In genomic region chr4:101326586-101326985, GRCh38 we compare ENCODE assay signal across 17 cellular contexts. TPM values are rescaled to one million over a fixed set of nuclear protein-coding genes. Genes with fewer than 3 reads are reported as not detected.
A peak's percentile ranks its signal among the peaks of the same experiment; 100 is the strongest.
DNase-seq lines count a peak whose midpoint lies in the region; ATAC-seq, FAIRE-seq and TF ChIP-seq lines count a peak whose summit lies in the region.
"Had no signal": no experiment of that assay in that cellular context is flagged by ENCODE, and none has a peak within 500 bp of the region (broad histone marks: within the 10 kb centered on the region; RNA-seq: fewer than 3 reads in every experiment).

No MANE protein-coding gene starts in this region.

- peak overlapping the region in 2 of 8 donors; percentile 52 to 60 for H3K4me3 Mint-ChIP-seq in CD4-positive, alpha-beta memory T cell
- no peak overlapping the region for H3K4me3 Mint-ChIP-seq in astrocyte (ENCODE audit: unreplicated experiment)
- peak overlapping the region; percentile 16 for H3K4me3 Mint-ChIP-seq in natural killer cell treated with Interleukin-12 subunit alpha and Interleukin-12 subunit beta and Interleukin-15 and Interleukin-18, amount 100 ng/mL, for 72 hours
- no peak overlapping the region for H3K4me3 Mint-ChIP-seq in chondrocyte (ENCODE audit: unreplicated experiment)

- peaks cover 40 to 92% (median 72%) of the 10 kb centered on the region in 4 donors for H3K4me1 Mint-ChIP-seq in CD4-positive, alpha-beta memory T cell
- H3K4me1 Mint-ChIP-seq in astrocyte (ENCODE audit: low read depth, unreplicated experiment) (peaks cover 14% of the 10 kb centered on the region), chondrocyte (ENCODE audit: low read depth) (peaks cover 24% of the 10 kb centered on the region)
- peaks cover 53 to 65% of the 10 kb centered on the region in 2 donors for H3K4me1 Mint-ChIP-seq in natural killer cell treated with Interleukin-12 subunit alpha and Interleukin-12 subunit beta and Interleukin-15 and Interleukin-18, amount 100 ng/mL, for 72 hours (ENCODE audit: low read depth in 2 of 2)

- peaks cover 87% of the 10 kb centered on the region for H4K20me1 ChIP-seq in astrocyte (ENCODE audit: insufficient read depth, low read length)

- no peak overlapping the region for H3K4me3 ChIP-seq in CD4-positive, alpha-beta memory T cell (ENCODE audit: low read length in 2 of 2)
- H3K4me3 ChIP-seq in HEK293 (ENCODE audit: low read depth, low read length) = no peak overlapping the region
- H3K4me3 ChIP-seq in astrocyte (ENCODE audit: insufficient read depth, low read depth, low read length) = no peak overlapping the region
- H3K4me3 ChIP-seq: Peyer's patch had no signal

- no peak for FAIRE-seq in astrocyte (lab: Jason Lieb, UNC)
- FAIRE-seq: HTR-8/SVneo had no signal

- H3K9me3 Mint-ChIP-seq in CD4-positive, alpha-beta memory T cell = no peaks in the 10 kb centered on the region
- no peaks in the 10 kb centered on the region for H3K9me3 Mint-ChIP-seq in astrocyte (ENCODE audit: unreplicated experiment)
- H3K9me3 Mint-ChIP-seq in natural killer cell treated with Interleukin-12 subunit alpha and Interleukin-12 subunit beta and Interleukin-15 and Interleukin-18, amount 100 ng/mL, for 72 hours = peaks cover 3% of the 10 kb centered on the region
- H3K9me3 Mint-ChIP-seq in chondrocyte (ENCODE audit: low read depth) = no peaks in the 10 kb centered on the region

- H3K27ac ChIP-seq in CD4-positive, alpha-beta memory T cell (ENCODE audit: low read depth, low read length) = peak overlapping the region; percentile 42
- H3K27ac ChIP-seq in HEK293 (ENCODE audit: extremely low read depth, low read depth, low read length) (no peak overlapping the region), astrocyte (ENCODE audit: low read depth, low read length) (no peak overlapping the region)
- H3K27ac ChIP-seq: Peyer's patch had no signal

- no peak overlapping the region for H3K9ac ChIP-seq in astrocyte (ENCODE audit: low read length)

- POLR2A ChIA-PET in CD4-positive, alpha-beta memory T cell (lab: Charles Lee; ENCODE audit: partially characterized antibody) = interaction anchor here (2.6 to 4.7 kb wide), 2 partner anchors 21 to 306 kb away, joined by 11 to 53 read pairs; partner anchors contain the start of gene PPP3CA
- POLR2A ChIA-PET in HEK293 (lab: Yijun Ruan, JAX) = no interaction called here

- no peaks in the 10 kb centered on the region for H3K36me3 Mint-ChIP-seq in CD4-positive, alpha-beta memory T cell
- no peaks in the 10 kb centered on the region for H3K36me3 Mint-ChIP-seq in astrocyte (ENCODE audit: low read depth, unreplicated experiment)
- no peaks in the 10 kb centered on the region for H3K36me3 Mint-ChIP-seq in natural killer cell treated with Interleukin-12 subunit alpha and Interleukin-12 subunit beta and Interleukin-15 and Interleukin-18, amount 100 ng/mL, for 72 hours
- no peaks in the 10 kb centered on the region for H3K36me3 Mint-ChIP-seq in chondrocyte (ENCODE audit: low read depth)

- H2AFZ ChIP-seq in astrocyte (ENCODE audit: low read depth, low read length) = no peak overlapping the region

- CTCF ChIA-PET in CD4-positive, alpha-beta memory T cell (lab: Charles Lee; ENCODE audit: partially characterized antibody) = interaction anchor here (0.6 to 2.1 kb wide), 3 partner anchors 13 to 22 kb away, joined by 3 to 5 read pairs (median 4); no protein-coding TSS in a partner anchor
- CTCF ChIA-PET in HEK293 (lab: Yijun Ruan, JAX) = interaction anchor here (0.8 kb wide), 1 partner anchor 157 kb away, joined by 3 read pairs; no protein-coding TSS in a partner anchor

- no peak for DNase-seq in CD4-positive, alpha-beta memory T cell
- DNase-seq in astrocyte (ENCODE audit: low read depth) (no peak), chondrocyte (ENCODE audit: low spot score) (no peak), sciatic nerve (ENCODE audit: low spot score) (no peak), NCI-H226 (no peak)
- DNase-seq in natural killer cell treated with Interleukin-12 subunit alpha and Interleukin-12 subunit beta and Interleukin-15 and Interleukin-18, amount 100 ng/mL, for 72 hours (ENCODE audit: low spot score) = no peak
- DNase-seq: EL, KBM-7, NCI-H1048, NCI-H446, NCI-H748 treated with DMSO at 0.1 percent for 48 hours, Peyer's patch, Right ventricle myocardium superior had no signal

- H3K27me3 Mint-ChIP-seq in CD4-positive, alpha-beta memory T cell = no peaks in the 10 kb centered on the region
- no peaks in the 10 kb centered on the region for H3K27me3 Mint-ChIP-seq in astrocyte (ENCODE audit: low read depth, unreplicated experiment)
- H3K27me3 Mint-ChIP-seq in natural killer cell treated with Interleukin-12 subunit alpha and Interleukin-12 subunit beta and Interleukin-15 and Interleukin-18, amount 100 ng/mL, for 72 hours = no peaks in the 10 kb centered on the region
- H3K27me3 Mint-ChIP-seq in chondrocyte (ENCODE audit: low read depth) = no peaks in the 10 kb centered on the region

- peak overlapping the region in 5 of 7 donors; percentile 46 to 84 (median 72) for H3K27ac Mint-ChIP-seq in CD4-positive, alpha-beta memory T cell
- peak overlapping the region; percentile 1 for H3K27ac Mint-ChIP-seq in astrocyte (ENCODE audit: unreplicated experiment)
- H3K27ac Mint-ChIP-seq in natural killer cell treated with Interleukin-12 subunit alpha and Interleukin-12 subunit beta and Interleukin-15 and Interleukin-18, amount 100 ng/mL, for 72 hours = peak overlapping the region; percentile 11 to 84
- no peak overlapping the region for H3K27ac Mint-ChIP-seq in chondrocyte (ENCODE audit: unreplicated experiment)

- peaks cover 99% of the 10 kb centered on the region for H3K79me2 ChIP-seq in astrocyte (ENCODE audit: insufficient read depth, low read length)

- TF ChIP-seq CTCF in HEK293 (tag by site-specific recombination; IDR thresholded peaks at IDR 0.05) (no peak), astrocyte (IDR thresholded peaks at IDR 0.05; ENCODE audit: insufficient read depth, low read depth, low read length) (no peak), chondrocyte (IDR thresholded peaks at IDR 0.05) (no peak)

- H3K4me1 ChIP-seq in CD4-positive, alpha-beta memory T cell (ENCODE audit: insufficient read depth, low read length) = peaks cover 50% of the 10 kb centered on the region
- H3K4me1 ChIP-seq in HEK293 (ENCODE audit: control insufficient read depth, insufficient read depth, low read length) = no peaks in the 10 kb centered on the region; the same call in 1 of the 2 replicates
- H3K4me1 ChIP-seq in astrocyte (ENCODE audit: insufficient read depth, low read length) = no peaks in the 10 kb centered on the region

- no peak overlapping the region for H3K4me2 ChIP-seq in astrocyte (ENCODE audit: low read length)

- intact Hi-C loops in CD4-positive, alpha-beta memory T cell (cut with micrococcal nuclease) = loop anchor here (5.0 kb wide), 2 partner anchors 39 to 304 kb away; no protein-coding TSS in a partner anchor
- intact Hi-C loops in sciatic nerve (cut with DNase I) = no loop called here

- no peaks in the 10 kb centered on the region for H3K27me3 ChIP-seq in CD4-positive, alpha-beta memory T cell (ENCODE audit: insufficient read depth, low read length)
- H3K27me3 ChIP-seq in astrocyte (ENCODE audit: insufficient read depth, low read length) = no peaks in the 10 kb centered on the region
- H3K27me3 ChIP-seq: Peyer's patch had no signal

- H3K36me3 ChIP-seq in CD4-positive, alpha-beta memory T cell (ENCODE audit: insufficient read depth, low read length) = no peaks in the 10 kb centered on the region
- H3K36me3 ChIP-seq in HEK293 (ENCODE audit: control insufficient read depth in 2 of 2, insufficient read depth in 1 of 2, low read length in 2 of 2) = no peaks in the 10 kb centered on the region
- H3K36me3 ChIP-seq in astrocyte (ENCODE audit: insufficient read depth, low read length) = no peaks in the 10 kb centered on the region
- H3K36me3 ChIP-seq: Peyer's patch had no signal

- no peak for ATAC-seq in natural killer cell treated with Interleukin-12 subunit alpha and Interleukin-12 subunit beta and Interleukin-15 and Interleukin-18, amount 100 ng/mL, for 72 hours
- ATAC-seq in sciatic nerve = no peak
- ATAC-seq: HCT116, SK-N-SH treated with all-trans-retinoic acid at 6 μM for 48 hours had no signal

- no peaks in the 10 kb centered on the region for H3K9me3 ChIP-seq in CD4-positive, alpha-beta memory T cell (ENCODE audit: control insufficient read depth in 1 of 2, low read length in 2 of 2)
- H3K9me3 ChIP-seq in HEK293 (ENCODE audit: control insufficient read depth, insufficient read depth, low read depth, low read length) (no peaks in the 10 kb centered on the region), astrocyte (ENCODE audit: insufficient read depth, low read depth, low read length) (no peaks in the 10 kb centered on the region)
- H3K9me3 ChIP-seq: Peyer's patch had no signal

TF ChIP-seq in HEK293, 187 proteins besides CTCF, POLR2A, EP300 and RAD21:
- TF ChIP-seq SCRT2 (tag by site-specific recombination; IDR thresholded peaks at IDR 0.05) (peak; percentile 64), ZNF529 (tag by site-specific recombination; IDR thresholded peaks at IDR 0.05; ENCODE audit: insufficient replicate concordance) (no peak)

RNA-seq across cellular contexts. Expression of gene PPP3CA, which starts 20.7 kb away (rescaled TPM):
- total RNA-seq in CD4-positive, alpha-beta memory T cell = 10 to 100 TPM; 38.3 to 41.8 TPM
- 1 to 10 TPM; 5.0 to 7.4 TPM for polyA plus RNA-seq in CD4-positive, alpha-beta memory T cell
- total RNA-seq in astrocyte (101 and 103 TPM in 2 replicates), chondrocyte (36.5 to 46.4 TPM (median 38.3 TPM) in 3 replicates), sciatic nerve (56.8 TPM)
- total RNA-seq in natural killer cell treated with Interleukin-12 subunit alpha and Interleukin-12 subunit beta and Interleukin-15 and Interleukin-18, amount 100 ng/mL, for 72 hours = 10 to 100 TPM; 42.6 to 50.2 TPM
